Comparison of ENCODE assay signal across 15 cellular contexts in the genomic region with DNA sequence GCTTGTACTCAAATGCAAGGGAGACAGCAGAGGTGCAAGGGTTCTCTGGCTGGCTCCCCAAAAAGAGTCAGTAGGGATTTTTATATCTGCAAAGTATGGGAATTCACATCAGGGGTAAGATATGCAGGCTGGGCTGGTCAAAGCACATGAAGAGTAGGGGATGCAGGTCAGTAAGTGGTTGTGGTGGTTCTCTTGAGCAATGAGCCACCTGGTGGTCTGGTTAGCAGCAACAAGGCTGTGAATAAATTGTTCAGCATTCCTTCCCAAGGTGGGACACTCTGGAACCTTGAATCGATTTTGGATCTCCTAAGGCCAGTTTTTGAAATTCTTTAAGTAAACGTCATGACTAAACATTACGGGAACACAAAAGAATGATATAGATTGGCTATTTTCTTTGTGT.
DNase-seq lines count a peak whose midpoint lies in the region; ATAC-seq and TF ChIP-seq lines count a peak whose summit lies in the region.
"Had no signal": no experiment of that assay in that cellular context is flagged by ENCODE, and none has a peak within 500 bp of the region (broad histone marks: within the 10 kb centered on the region; RNA-seq: fewer than 3 reads in every experiment).

No MANE protein-coding gene starts in this region.

- H3K27me3 Mint-ChIP-seq in nephron progenitor cell (ENCODE audit: low read depth, poor library complexity): no peaks in the 10 kb centered on the region
- H3K27me3 Mint-ChIP-seq: naive thymus-derived CD8-positive, alpha-beta T cell had no signal

- H3K27me3 ChIP-seq in cardiac muscle cell (no peaks in the 10 kb centered on the region), testis (no peaks in the 10 kb centered on the region)

- H3K4me1 Mint-ChIP-seq in nephron progenitor cell: peaks cover 5% of the 10 kb centered on the region
- H3K4me1 Mint-ChIP-seq: CD4-positive, CD25-positive, alpha-beta regulatory T cell; naive thymus-derived CD8-positive, alpha-beta T cell had no signal

- POLR2A ChIA-PET in OCI-LY7 (lab: Charles Lee): no interaction called here

- 82 to 84% methylated on average over 3 of the region's 3 CpGs for WGBS in testis, 2 donors

- DNase-seq in cardiac muscle cell (ENCODE audit: low read depth in 1 of 2, low spot score in 1 of 2) (peak; percentile 4 to 27), Right ventricle myocardium superior (no peak), OCI-LY7 (ENCODE audit: low spot score) (no peak), fibroblast of pulmonary artery (ENCODE audit: low read depth) (peak; percentile 23), testis (peak; percentile 16), NCI-H2196 treated with DMSO at 0.1 percent for 48 hours (lab: John Stamatoyannopoulos, UW; ENCODE audit: unreplicated experiment) (no peak), NCI-H2107 (lab: John Stamatoyannopoulos, UW) (no peak), nephron progenitor cell (no peak)
- DNase-seq: activated CD8-positive, alpha-beta memory T cell treated with anti-CD3 and anti-CD28 coated beads, Interleukin-2, amount 50 U/mL, for 48 hours; CD4-positive, CD25-positive, alpha-beta regulatory T cell; GOT3; naive thymus-derived CD8-positive, alpha-beta T cell; NCI-H2029; T-helper 1 cell had no signal

- H3K27ac Mint-ChIP-seq in nephron progenitor cell: no peak overlapping the region
- H3K27ac Mint-ChIP-seq: CD4-positive, CD25-positive, alpha-beta regulatory T cell; naive thymus-derived CD8-positive, alpha-beta T cell had no signal

- H3K4me1 ChIP-seq in cardiac muscle cell (ENCODE audit: low read depth) (no peaks in the 10 kb centered on the region), OCI-LY7 (ENCODE audit: insufficient read depth, low read length, poor library complexity, severe bottlenecking) (no peaks in the 10 kb centered on the region), testis (no peaks in the 10 kb centered on the region)

- H3K9me2 ChIP-seq in OCI-LY7 (ENCODE audit: insufficient read depth, low read length): no peaks in the 10 kb centered on the region

- CTCF ChIA-PET in OCI-LY7 (lab: Charles Lee; ENCODE audit: unreplicated experiment): no interaction called here

- no peaks in the 10 kb centered on the region for H3K36me3 Mint-ChIP-seq in nephron progenitor cell (ENCODE audit: low read depth)
- H3K36me3 Mint-ChIP-seq: CD4-positive, CD25-positive, alpha-beta regulatory T cell; naive thymus-derived CD8-positive, alpha-beta T cell had no signal

- no peaks in the 10 kb centered on the region for H4K20me1 ChIP-seq in OCI-LY7 (ENCODE audit: insufficient read depth, low read length)

- H3K4me3 ChIP-seq in cardiac muscle cell: no peak overlapping the region
- H3K4me3 ChIP-seq in OCI-LY7 (ENCODE audit: low read depth, low read length, poor library complexity, severe bottlenecking): no peak overlapping the region
- H3K4me3 ChIP-seq in fibroblast of pulmonary artery (replicated peaks; ENCODE audit: low read depth, low read length): no peak overlapping the region
- H3K4me3 ChIP-seq in testis: no peak overlapping the region
- H3K4me3 ChIP-seq: thoracic aorta had no signal

- TF ChIP-seq CTCF in cardiac muscle cell (IDR thresholded peaks at IDR 0.05; ENCODE audit: low read depth, low read length): no peak
- 0 out of 2 replicates have a peak, but pooled peaks have one; percentile 26 for TF ChIP-seq CTCF in OCI-LY7 (conservative IDR thresholded peaks at IDR 0.05; ENCODE audit: low read length)
- TF ChIP-seq CTCF in fibroblast of pulmonary artery (IDR thresholded peaks at IDR 0.05; ENCODE audit: low read length, missing control alignments): peak; percentile 29
- no peak for TF ChIP-seq CTCF in testis (IDR thresholded peaks at IDR 0.05)
- TF ChIP-seq CTCF in nephron progenitor cell (IDR thresholded peaks at IDR 0.05): no peak

- TF ChIP-seq POLR2A in testis (IDR thresholded peaks at IDR 0.05): no peak

- no peak overlapping the region for H2AFZ ChIP-seq in OCI-LY7 (ENCODE audit: low read length)

- no peak for ATAC-seq in Right ventricle myocardium superior (ENCODE audit: poor library complexity)
- ATAC-seq: naive thymus-derived CD8-positive, alpha-beta T cell had no signal

- H3K4me2 ChIP-seq in OCI-LY7 (ENCODE audit: low read length): no peak overlapping the region

- H3K36me3 ChIP-seq in cardiac muscle cell (no peaks in the 10 kb centered on the region), OCI-LY7 (ENCODE audit: insufficient read depth, low read length) (no peaks in the 10 kb centered on the region), testis (ENCODE audit: low read depth, missing control alignments) (no peaks in the 10 kb centered on the region)
- H3K36me3 ChIP-seq: thoracic aorta had no signal

- intact Hi-C loops in Right ventricle myocardium superior (cut with DNase I): no loop called here
- intact Hi-C loops in OCI-LY7 (cut with micrococcal nuclease; ENCODE audit: unreplicated experiment): no loop called here
- intact Hi-C loops in testis (cut with DNase I; ENCODE audit: low total_unique reads): no loop called here

- H3K27ac ChIP-seq in cardiac muscle cell (no peak overlapping the region), OCI-LY7 (ENCODE audit: low read depth, low read length, poor library complexity, severe bottlenecking) (no peak overlapping the region), testis (no peak overlapping the region)
- H3K27ac ChIP-seq: thoracic aorta had no signal

- no TSS peak for BruUV-seq in OCI-LY7 (replicated peaks; lab: Mats Ljungman, UMichigan)

- no peaks in the 10 kb centered on the region for H3K79me2 ChIP-seq in OCI-LY7 (ENCODE audit: insufficient read depth, low read depth, low read length)

- H3K9me3 ChIP-seq in cardiac muscle cell (ENCODE audit: low read depth) (no peaks in the 10 kb centered on the region), OCI-LY7 (ENCODE audit: low read length) (no peaks in the 10 kb centered on the region), testis (no peaks in the 10 kb centered on the region)
- H3K9me3 ChIP-seq: thoracic aorta had no signal

- H3K9me3 Mint-ChIP-seq in nephron progenitor cell: no peaks in the 10 kb centered on the region

- no peak overlapping the region for H3K4me3 Mint-ChIP-seq in nephron progenitor cell
- H3K4me3 Mint-ChIP-seq: CD4-positive, CD25-positive, alpha-beta regulatory T cell; naive thymus-derived CD8-positive, alpha-beta T cell had no signal

Comparison
In these comparisons a context has a peak if more than half of its experiments do, and no peak if none do; other contexts are left out.
1. DNase-seq: peak in cardiac muscle cell (2 of 2), fibroblast of pulmonary artery (single experiment) and testis (single experiment); none in Right ventricle myocardium superior (single experiment), OCI-LY7 (single experiment), NCI-H2196 treated with DMSO at 0.1 percent for 48 hours (single experiment), NCI-H2107 (single experiment) and nephron progenitor cell (single experiment).
2. CTCF ChIP-seq: peak in OCI-LY7 (single experiment) and fibroblast of pulmonary artery (single experiment); none in cardiac muscle cell (single experiment), testis (0 of 3) and nephron progenitor cell (single experiment).